In the genomic region with DNA sequence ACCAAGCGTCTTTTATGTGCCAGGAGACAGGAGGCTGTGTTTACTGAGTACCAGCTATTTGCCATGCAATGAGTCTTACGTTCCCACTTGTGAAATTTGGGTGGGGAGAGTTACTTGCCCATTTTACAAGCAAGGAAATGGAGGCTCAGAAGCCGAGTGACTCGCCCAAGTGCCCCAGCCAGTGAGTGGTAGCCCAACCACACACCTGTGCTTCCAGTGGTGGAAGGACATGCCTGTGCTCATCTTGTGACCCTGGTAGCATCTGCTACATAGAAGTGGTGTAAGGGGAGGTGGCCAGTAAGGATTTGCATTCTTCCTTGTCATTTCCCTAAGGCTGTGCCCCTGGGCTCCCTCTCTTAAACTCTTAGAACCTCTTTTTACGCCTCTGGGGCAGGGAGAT, we compare ENCODE assay signal across 20 cellular contexts. TPM values are rescaled to one million over a fixed set of nuclear protein-coding genes. Genes with fewer than 3 reads are reported as not detected.
DNase-seq lines count a peak whose midpoint lies in the region; ATAC-seq and TF ChIP-seq lines count a peak whose summit lies in the region.
"Had no signal": no experiment of that assay in that cellular context is flagged by ENCODE, and none has a peak within 500 bp of the region (broad histone marks: within the 10 kb centered on the region; RNA-seq: fewer than 3 reads in every experiment).

No MANE protein-coding gene starts in this region.

- no peaks in the 10 kb centered on the region for H3F3A ChIP-seq in PC-3 (ENCODE audit: low read length, unreplicated experiment)

- H3K36me3 ChIP-seq in PC-3 (ENCODE audit: low read depth, low read length) (no peaks in the 10 kb centered on the region), parathyroid adenoma (ENCODE audit: control insufficient read depth, insufficient read depth, low read length) (no peaks in the 10 kb centered on the region), transverse colon (no peaks in the 10 kb centered on the region)
- H3K36me3 ChIP-seq: BE2C had no signal

- H3K9ac ChIP-seq in PC-3 (ENCODE audit: low read length) (peak overlapping the region; percentile 71), parathyroid adenoma (no peak overlapping the region)
- H3K9ac ChIP-seq: KMS-11 had no signal

- no TSS peak for BruUV-seq in PC-3 (replicated peaks; lab: Mats Ljungman, UMichigan)

- H3K9me2 ChIP-seq in PC-3 (replicated peaks; ENCODE audit: low read length) = no peaks in the 10 kb centered on the region

- TF ChIP-seq POLR2A in transverse colon (IDR thresholded peaks at IDR 0.05) = no peak

- H3K4me3 ChIP-seq in PC-3 (ENCODE audit: low read length) = no peak overlapping the region
- no peak overlapping the region for H3K4me3 ChIP-seq in parathyroid adenoma (ENCODE audit: low read depth, low read length)
- no peak overlapping the region for H3K4me3 ChIP-seq in transverse colon

- H3K27me3 ChIP-seq in PC-3 (ENCODE audit: low read length) = no peaks in the 10 kb centered on the region
- no peaks in the 10 kb centered on the region for H3K27me3 ChIP-seq in parathyroid adenoma (ENCODE audit: control insufficient read depth, insufficient read depth, low read length)
- H3K27me3 ChIP-seq in transverse colon = no peaks in the 10 kb centered on the region
- H3K27me3 ChIP-seq: BE2C had no signal

- H3K9me3 ChIP-seq in PC-3 (ENCODE audit: low read length) (no peaks in the 10 kb centered on the region), parathyroid adenoma (ENCODE audit: control insufficient read depth, low read length) (no peaks in the 10 kb centered on the region), transverse colon (no peaks in the 10 kb centered on the region)
- H3K9me3 ChIP-seq: BE2C had no signal

- no peak overlapping the region for H2AFZ ChIP-seq in PC-3 (ENCODE audit: low read length)
- H2AFZ ChIP-seq in parathyroid adenoma = peak overlapping the region; percentile 62

- ATAC-seq in PC-3 = no peak; the same call in 1 of the 2 replicates
- no peak for ATAC-seq in GM18909 (IDR thresholded peaks at IDR 0.05; ENCODE audit: poor library complexity, unreplicated experiment)
- ATAC-seq: HCT116 had no signal

- 51 to 63% methylated on average over 3 to 5 of the region's 5 CpGs for WGBS in transverse colon (ENCODE audit: low coverage in 1 of 2), 2 donors

- CTCF ChIA-PET in PC-3 (lab: Charles Lee) = no interaction called here

- H4K20me1 ChIP-seq in PC-3 (ENCODE audit: low read length) = no peaks in the 10 kb centered on the region

- POLR2A ChIA-PET in PC-3 (lab: Charles Lee; ENCODE audit: unreplicated experiment) = interaction anchor here (0.6 kb wide), 1 partner anchor 9 kb away, joined by 3 read pairs; no protein-coding TSS in a partner anchor

- TF ChIP-seq CTCF in PC-3 (conservative IDR thresholded peaks at IDR 0.05; ENCODE audit: low read depth, low read length) (no peak), parathyroid adenoma (IDR thresholded peaks at IDR 0.05) (no peak), transverse colon (IDR thresholded peaks at IDR 0.05) (no peak)

- H3K27ac ChIP-seq in PC-3 (ENCODE audit: low read length) (peak overlapping the region; percentile 85), epithelial cell of prostate (peak overlapping the region; percentile 96), parathyroid adenoma (peak overlapping the region; percentile 85), transverse colon (no peak overlapping the region)
- H3K27ac ChIP-seq: KMS-11 had no signal

- DNase-seq in PC-3 (peak; percentile 27), epithelial cell of prostate (ENCODE audit: low read depth, low spot score) (no peak), activated gamma-delta T cell (lab: John Stamatoyannopoulos, UW) (no peak), transverse colon (no peak), AG08395 (ENCODE audit: low spot score) (no peak)
- DNase-seq: BE2C; CD4-positive, CD25-positive, alpha-beta regulatory T cell; NCI-H1092; NCI-H1417 treated with DMSO at 0.1 percent for 48 hours; NCI-H1694 treated with DMSO at 0.1 percent for 48 hours; NCI-H2081; NCI-H446; NCI-H526 treated with DMSO at 0.1 percent for 48 hours; RPMI8226; SHP77 had no signal

- TF ChIP-seq EP300 in transverse colon (IDR thresholded peaks at IDR 0.05; ENCODE audit: low read depth) = no peak

- H3K79me2 ChIP-seq in PC-3 (ENCODE audit: low read length) (no peaks in the 10 kb centered on the region), parathyroid adenoma (no peaks in the 10 kb centered on the region)

- peaks cover 39% of the 10 kb centered on the region for H3K4me1 ChIP-seq in PC-3 (ENCODE audit: insufficient read depth, low read length)
- peaks cover 43% of the 10 kb centered on the region for H3K4me1 ChIP-seq in parathyroid adenoma
- peaks cover 0 to 4% (median 0%) of the 10 kb centered on the region in 4 donors for H3K4me1 ChIP-seq in transverse colon
- H3K4me1 ChIP-seq: BE2C had no signal

- intact Hi-C loops in PC-3 (cut with micrococcal nuclease) (no loop called here), transverse colon (cut with DNase I; ENCODE audit: low total_unique reads) (no loop called here)

- in situ Hi-C loops in transverse colon (cut with MboI; ENCODE audit: low pct_ligation_motif_present in 1 of 4, low pct_unique_long_range_greater_than_20kb in 1 of 4, low sequenced_read_pairs in 3 of 4) = no loop called here

- H3K4me2 ChIP-seq in PC-3 (ENCODE audit: low read length) (no peak overlapping the region), parathyroid adenoma (ENCODE audit: low read length) (no peak overlapping the region)
- H3K4me2 ChIP-seq: KMS-11 had no signal

RNA-seq across cellular contexts. Expression of gene FBLN2, which starts 49.3 kb away (rescaled TPM):
- total RNA-seq in PC-3 (2014; rRNA removed) (0.11 and 2.1 TPM in 2 replicates), transverse colon (10 to 100 TPM; 23.0 to 51.5 (median 31.4) TPM)
- total RNA-seq: CD4-positive, CD25-positive, alpha-beta regulatory T cell; H4 had no signal

Comparison
In these comparisons a context has a peak if more than half of its experiments do, and no peak if none do; other contexts are left out.
1. H3K27ac ChIP-seq: peak in PC-3 (single experiment), epithelial cell of prostate (single experiment) and parathyroid adenoma (single experiment); none in transverse colon (0 of 4).